ENCODE assay signal across 9 cellular contexts in genomic region chr17:42012363-42012762, GRCh38. TPM values are rescaled to one million over a fixed set of nuclear protein-coding genes. Genes with fewer than 3 reads are reported as not detected.
DNase-seq lines count a peak whose midpoint lies in the region; ATAC-seq and TF ChIP-seq lines count a peak whose summit lies in the region.
"Not testable (repeated sequence)": the region's sequence is repeated elsewhere in the genome, so short reads cannot be mapped to it uniquely, and the experiment has no call there.
"Had no signal": no experiment of that assay in that cellular context is flagged by ENCODE, and none has a peak within 500 bp of the region (broad histone marks: within the 10 kb centered on the region; RNA-seq: fewer than 3 reads in every experiment).

No MANE protein-coding gene starts in this region.

- not testable (repeated sequence) for H3K9me3 ChIP-seq in Caco-2; HEK293 (ENCODE audit: control insufficient read depth, insufficient read depth, low read depth, low read length); Loucy (ENCODE audit: insufficient read depth, low read depth, low read length); esophagus squamous epithelium; iPS-20b (ENCODE audit: insufficient read depth, low read depth, low read length); gastrocnemius medialis

- not testable (repeated sequence) for H2AFZ ChIP-seq in Loucy (ENCODE audit: low read length)

- intact Hi-C loops in Caco-2 (cut with micrococcal nuclease; ENCODE audit: unreplicated experiment); activated CD4-positive, alpha-beta T cell treated with anti-CD3 and anti-CD28 coated beads for 36 hours (cut with DNase I, micrococcal nuclease); gastrocnemius medialis (cut with DNase I; ENCODE audit: low total_unique reads): not testable (repeated sequence)
- intact Hi-C loops in esophagus squamous epithelium (cut with DNase I), result loop anchor here (5.0 kb wide), 1 partner anchor 45 kb away; the partner anchor contains the start of gene CNP

- not testable (repeated sequence) for TF ChIP-seq POLR2A in esophagus squamous epithelium (IDR thresholded peaks at IDR 0.05); gastrocnemius medialis (IDR thresholded peaks at IDR 0.05)

- H3K36me3 ChIP-seq in Caco-2 (ENCODE audit: control insufficient read depth, insufficient read depth, low read length); Loucy (ENCODE audit: insufficient read depth, low read length); gastrocnemius medialis: not testable (repeated sequence)
- H3K36me3 ChIP-seq in HEK293 (ENCODE audit: control insufficient read depth in 2 of 2, insufficient read depth in 1 of 2, low read length in 2 of 2) (peaks cover 19 to 24% of the 10 kb centered on the region in 2 experiments), esophagus squamous epithelium (peaks cover 0 to 15% (median 0%) of the 10 kb centered on the region in 3 donors), iPS-20b (ENCODE audit: insufficient read depth, low read depth, low read length) (peaks cover 13% of the 10 kb centered on the region; the same call in 1 of the 2 replicates)

- TF ChIP-seq CTCF in Caco-2 (IDR thresholded peaks at IDR 0.05; ENCODE audit: insufficient read depth in 1 of 2, low read depth in 1 of 2, low read length in 1 of 2, severe bottlenecking in 1 of 2, unreplicated experiment in 1 of 2); HEK293 (tag by site-specific recombination; IDR thresholded peaks at IDR 0.05); Loucy (conservative IDR thresholded peaks at IDR 0.05; ENCODE audit: low read length); chondrocyte (IDR thresholded peaks at IDR 0.05); esophagus squamous epithelium (IDR thresholded peaks at IDR 0.05); gastrocnemius medialis (IDR thresholded peaks at IDR 0.05 in 4 of 5, conservative IDR thresholded peaks at IDR 0.05 in 1 of 5): not testable (repeated sequence)

- H3K4me3 Mint-ChIP-seq in Caco-2 (ENCODE audit: unreplicated experiment); activated CD4-positive, alpha-beta T cell treated with anti-CD3 and anti-CD28 coated beads for 36 hours; chondrocyte (ENCODE audit: unreplicated experiment): not testable (repeated sequence)

- not testable (repeated sequence) for H3K9me3 Mint-ChIP-seq in Caco-2 (ENCODE audit: unreplicated experiment); activated CD4-positive, alpha-beta T cell treated with anti-CD3 and anti-CD28 coated beads for 36 hours (ENCODE audit: low read depth); chondrocyte (ENCODE audit: low read depth)

- not testable (repeated sequence) for H3K27me3 Mint-ChIP-seq in Caco-2 (ENCODE audit: insufficient read depth, unreplicated experiment); activated CD4-positive, alpha-beta T cell treated with anti-CD3 and anti-CD28 coated beads for 36 hours; chondrocyte (ENCODE audit: low read depth)

- H3F3A ChIP-seq in Loucy (ENCODE audit: low read depth), result not testable (repeated sequence)

- POLR2A ChIA-PET in Caco-2 (lab: Charles Lee), result interaction anchor here (0.5 kb wide), 1 partner anchor 275 kb away, joined by 3 read pairs; no protein-coding TSS in a partner anchor
- POLR2A ChIA-PET in HEK293 (lab: Yijun Ruan, JAX), result interaction anchor here (0.8 kb wide), 1 partner anchor 8 kb away, joined by 3 read pairs; the partner anchor contains the start of gene NKIRAS2
- POLR2A ChIA-PET in activated CD4-positive, alpha-beta T cell treated with anti-CD3 and anti-CD28 coated beads for 36 hours (lab: Charles Lee), result interaction anchor here (0.7 to 1.4 kb wide), 2 partner anchors 15 to 21 kb away, joined by 3 read pairs; no protein-coding TSS in a partner anchor

- H3K4me2 ChIP-seq in Loucy (ENCODE audit: low read depth, low read length, poor library complexity, severe bottlenecking), result peak overlapping the region; percentile 87

- H3K27ac ChIP-seq in HEK293 (ENCODE audit: extremely low read depth, low read depth, low read length), result not testable (repeated sequence)
- H3K27ac ChIP-seq in esophagus squamous epithelium (peak overlapping the region in 3 of 4 donors; percentile 30 to 77 (median 47)), iPS-20b (ENCODE audit: low read length) (peak overlapping the region; percentile 89), gastrocnemius medialis (peak overlapping the region; percentile 51 to 93 (median 70))

- not testable (repeated sequence) for H3K9me2 ChIP-seq in Loucy (replicated peaks; ENCODE audit: low read depth, low read length)

- WGBS in esophagus squamous epithelium, 2 donors, result 80 to 83% methylated on average over 4 of the region's 4 CpGs

- H3K4me1 ChIP-seq in Caco-2 (peaks cover 20% of the 10 kb centered on the region; the same call in 1 of the 2 replicates), Loucy (ENCODE audit: insufficient read depth, low read length, poor library complexity, severe bottlenecking) (peaks cover 37% of the 10 kb centered on the region), esophagus squamous epithelium (peaks cover 37 to 83% (median 41%) of the 10 kb centered on the region in 3 donors), iPS-20b (ENCODE audit: insufficient read depth, low read length) (peaks cover 29% of the 10 kb centered on the region), gastrocnemius medialis (peaks cover 72 to 77% of the 10 kb centered on the region in 2 donors)
- H3K4me1 ChIP-seq in HEK293 (ENCODE audit: control insufficient read depth, insufficient read depth, low read length), result not testable (repeated sequence)

- not testable (repeated sequence) for ATAC-seq in activated CD4-positive, alpha-beta T cell treated with anti-CD3 and anti-CD28 coated beads for 36 hours; gastrocnemius medialis

- H3K79me2 ChIP-seq in Loucy (ENCODE audit: insufficient read depth, low read length), result peaks cover 98% of the 10 kb centered on the region

- not testable (repeated sequence) for BruUV-seq in Caco-2 (replicated peaks; lab: Mats Ljungman, UMichigan)

- peaks cover 51% of the 10 kb centered on the region for H4K20me1 ChIP-seq in Loucy (ENCODE audit: insufficient read depth, low read length, poor library complexity, severe bottlenecking)

- H3K4me3 ChIP-seq in Caco-2 (ENCODE audit: low read depth, low read length); HEK293 (ENCODE audit: low read depth, low read length); esophagus squamous epithelium; gastrocnemius medialis: not testable (repeated sequence)
- H3K4me3 ChIP-seq in Loucy (ENCODE audit: low read length, poor library complexity, severe bottlenecking) (peak overlapping the region; percentile 17), iPS-20b (ENCODE audit: low read length) (peak overlapping the region; percentile 17; the same call in 1 of the 2 replicates)

- CTCF ChIA-PET in Caco-2 (lab: Charles Lee), result not testable (repeated sequence)
- CTCF ChIA-PET in HEK293 (lab: Yijun Ruan, JAX), result interaction anchor here (1.2 kb wide), 1 partner anchor 89 kb away, joined by 4 read pairs; no protein-coding TSS in a partner anchor
- CTCF ChIA-PET in activated CD4-positive, alpha-beta T cell treated with anti-CD3 and anti-CD28 coated beads for 36 hours (lab: Charles Lee), result interaction anchor here (0.5 to 1.3 kb wide), 5 partner anchors 10 to 518 kb away, joined by 3 to 9 read pairs (median 3); no protein-coding TSS in a partner anchor

- DNase-seq in Caco-2; activated CD4-positive, alpha-beta T cell treated with anti-CD3 and anti-CD28 coated beads for 36 hours; chondrocyte (ENCODE audit: low spot score); esophagus squamous epithelium (lab: John Stamatoyannopoulos, UW); gastrocnemius medialis: not testable (repeated sequence)

- peaks cover 47% of the 10 kb centered on the region for H3K36me3 Mint-ChIP-seq in Caco-2 (ENCODE audit: insufficient read depth, unreplicated experiment)
- H3K36me3 Mint-ChIP-seq in activated CD4-positive, alpha-beta T cell treated with anti-CD3 and anti-CD28 coated beads for 36 hours (ENCODE audit: low read depth), result peaks cover 32% of the 10 kb centered on the region
- not testable (repeated sequence) for H3K36me3 Mint-ChIP-seq in chondrocyte (ENCODE audit: low read depth)

- peaks cover 11% of the 10 kb centered on the region for H3K4me1 Mint-ChIP-seq in Caco-2 (ENCODE audit: low read depth, unreplicated experiment)
- H3K4me1 Mint-ChIP-seq in activated CD4-positive, alpha-beta T cell treated with anti-CD3 and anti-CD28 coated beads for 36 hours, result peaks cover 56% of the 10 kb centered on the region
- H3K4me1 Mint-ChIP-seq in chondrocyte (ENCODE audit: low read depth), result peaks cover 62% of the 10 kb centered on the region

- H3K27ac Mint-ChIP-seq in Caco-2 (ENCODE audit: unreplicated experiment) (peak overlapping the region; percentile 39), chondrocyte (ENCODE audit: unreplicated experiment) (peak overlapping the region; percentile 32)
- H3K27ac Mint-ChIP-seq in activated CD4-positive, alpha-beta T cell treated with anti-CD3 and anti-CD28 coated beads for 36 hours, result peak overlapping the region; percentile 5

- H3K27me3 ChIP-seq in Caco-2 (replicated peaks; ENCODE audit: control insufficient read depth, insufficient read depth, low read length); Loucy (ENCODE audit: insufficient read depth, low read length, poor library complexity, severe bottlenecking); esophagus squamous epithelium; iPS-20b (ENCODE audit: insufficient read depth, low read length); gastrocnemius medialis: not testable (repeated sequence)

- H3K9ac ChIP-seq in Loucy (ENCODE audit: low read depth, low read length, poor library complexity, severe bottlenecking), result not testable (repeated sequence)
- H3K9ac ChIP-seq in iPS-20b (ENCODE audit: low read depth, low read length), result peak overlapping the region; percentile 63; the same call in 1 of the 2 replicates

- in situ Hi-C loops in gastrocnemius medialis (cut with MboI; ENCODE audit: low sequenced_read_pairs in 4 of 4), result not testable (repeated sequence)

RNA-seq across cellular contexts. Expression of gene DNAJC7, which starts 4.9 kb away (rescaled TPM):
- 147 and 156 TPM in 2 replicates for total RNA-seq in Caco-2 (2022)
- total RNA-seq in activated CD4-positive, alpha-beta T cell treated with anti-CD3 and anti-CD28 coated beads for 36 hours, result 10 to 100 TPM; 86.6 to 94.8 TPM
- 51.1 to 61.0 TPM (median 51.2 TPM) in 3 replicates for total RNA-seq in chondrocyte
- total RNA-seq in esophagus squamous epithelium, result 10 to 100 TPM; 42.6 to 82.0 (median 67.2) TPM
- total RNA-seq in gastrocnemius medialis, result 10 to 100 TPM; 64.4 to 78.9 (median 66.4) TPM

RNA-seq across cellular contexts. Expression of gene NKIRAS2, which starts 7.5 kb away (rescaled TPM):
- total RNA-seq in Caco-2 (2022), result 51.6 and 55.0 TPM in 2 replicates
- 10 to 100 TPM; 16.3 to 17.2 TPM for total RNA-seq in activated CD4-positive, alpha-beta T cell treated with anti-CD3 and anti-CD28 coated beads for 36 hours
- 54.7 to 57.0 TPM (median 56.9 TPM) in 3 replicates for total RNA-seq in chondrocyte
- 10 to 100 TPM; 34.0 to 48.6 (median 35.7) TPM for total RNA-seq in esophagus squamous epithelium
- total RNA-seq in gastrocnemius medialis, result 10 to 100 TPM; 48.8 to 77.0 (median 63.4) TPM

RNA-seq across cellular contexts. Expression of gene C17orf113, which starts 38.0 kb away (rescaled TPM):
- total RNA-seq in Caco-2 (2022), result 3.8 and 4.7 TPM in 2 replicates
- under 1 TPM; 0.19 to 0.32 TPM for total RNA-seq in activated CD4-positive, alpha-beta T cell treated with anti-CD3 and anti-CD28 coated beads for 36 hours
- 0.24 to 0.77 TPM (median 0.62 TPM) in 3 replicates for total RNA-seq in chondrocyte
- total RNA-seq in esophagus squamous epithelium, result under 1 TPM in 3 of 4 donors, not detected in 1; 0.35 to 0.57 (median 0.48) TPM
- total RNA-seq in gastrocnemius medialis, result under 1 TPM; 0.13 to 0.86 (median 0.38) TPM
- total RNA-seq: A172 had no signal

RNA-seq across cellular contexts. Expression of gene CNP, which starts 45.8 kb away (rescaled TPM):
- total RNA-seq in Caco-2 (2022) (90.1 and 94.5 TPM in 2 replicates), chondrocyte (78.3 to 86.0 TPM (median 79.4 TPM) in 3 replicates), esophagus squamous epithelium (10 to 100 TPM; 45.3 to 66.0 (median 53.0) TPM), gastrocnemius medialis (10 to 100 TPM; 15.1 to 26.2 (median 20.4) TPM)
- 10 to 100 TPM; 55.1 to 77.0 TPM for total RNA-seq in activated CD4-positive, alpha-beta T cell treated with anti-CD3 and anti-CD28 coated beads for 36 hours
